ENCODE assay signal across 22 cellular contexts in the genomic region with DNA sequence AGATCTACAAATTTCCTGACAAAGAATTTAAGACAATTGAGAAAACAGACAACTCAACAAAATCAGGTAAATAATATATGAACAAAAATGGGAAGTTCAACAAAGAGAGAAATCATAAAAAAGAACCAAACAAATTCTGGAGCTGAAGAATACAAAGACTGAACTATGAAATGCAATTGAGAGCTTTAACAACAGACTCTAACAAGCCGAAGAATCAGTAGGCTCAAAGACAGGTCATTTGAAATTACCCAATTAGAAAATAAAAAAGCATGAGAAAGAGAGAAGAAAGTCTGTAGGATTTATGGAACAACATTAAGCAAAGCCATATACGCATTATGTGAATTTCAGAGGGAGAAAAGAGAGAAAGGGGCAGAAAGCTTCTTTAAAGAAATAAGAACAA.
DNase-seq lines count a peak whose midpoint lies in the region; ATAC-seq, FAIRE-seq and TF ChIP-seq lines count a peak whose summit lies in the region.
"Had no signal": no experiment of that assay in that cellular context is flagged by ENCODE, and none has a peak within 500 bp of the region (broad histone marks: within the 10 kb centered on the region; RNA-seq: fewer than 3 reads in every experiment).

No MANE protein-coding gene starts in this region.

- H3K4me1 Mint-ChIP-seq in activated T-helper 17 cell treated with anti-CD3 and anti-CD28 coated beads, Interleukin-2, amount 50 U/mL, for 72 hours = peaks cover 38% of the 10 kb centered on the region
- peaks cover 16 to 28% of the 10 kb centered on the region in 2 donors for H3K4me1 Mint-ChIP-seq in immature natural killer cell

- H3K9me3 Mint-ChIP-seq in activated T-helper 17 cell treated with anti-CD3 and anti-CD28 coated beads, Interleukin-2, amount 50 U/mL, for 72 hours = peaks cover 13% of the 10 kb centered on the region
- peaks cover 8 to 26% (median 13%) of the 10 kb centered on the region in 6 donors for H3K9me3 Mint-ChIP-seq in immature natural killer cell

- H3K36me3 Mint-ChIP-seq in activated T-helper 17 cell treated with anti-CD3 and anti-CD28 coated beads, Interleukin-2, amount 50 U/mL, for 72 hours (ENCODE audit: low read depth) = peaks cover 91% of the 10 kb centered on the region
- H3K36me3 Mint-ChIP-seq in immature natural killer cell = peaks cover 14 to 28% (median 19%) of the 10 kb centered on the region in 3 donors

- H3K27me3 Mint-ChIP-seq in activated T-helper 17 cell treated with anti-CD3 and anti-CD28 coated beads, Interleukin-2, amount 50 U/mL, for 72 hours = no peaks in the 10 kb centered on the region
- peaks cover 0 to 4% (median 2%) of the 10 kb centered on the region in 3 donors for H3K27me3 Mint-ChIP-seq in immature natural killer cell (ENCODE audit: low read depth in 3 of 3)
- H3K27me3 Mint-ChIP-seq: B cell; CD4-positive, alpha-beta T cell had no signal

- no peak for TF ChIP-seq CTCF in HepG2 (CRISPR knock-in tag; IDR thresholded peaks at IDR 0.05)
- no peak for TF ChIP-seq CTCF in right lobe of liver (IDR thresholded peaks at IDR 0.05)
- TF ChIP-seq CTCF in K562 (IDR thresholded peaks at IDR 0.05 in 2 of 3, conservative IDR thresholded peaks at IDR 0.05 in 1 of 3; ENCODE audit: insufficient read depth in 2 of 3, low read depth in 1 of 3, low read length in 3 of 3) = no peak

- H3K27me3 ChIP-seq in HepG2 (ENCODE audit: control insufficient read depth in 1 of 2, insufficient read depth in 2 of 2, low read length in 2 of 2) (no peaks in the 10 kb centered on the region), right lobe of liver (no peaks in the 10 kb centered on the region), K562 (ENCODE audit: control insufficient read depth in 2 of 2, insufficient read depth in 2 of 2, low read length in 2 of 2) (no peaks in the 10 kb centered on the region)
- H3K27me3 ChIP-seq: BLaER1 treated with 17β-estradiol and CSF1 and Interleukin-3, amounts not matched to agents 10 nM and 100 nM had no signal

- BruUV-seq in HepG2 (replicated peaks; lab: Mats Ljungman, UMichigan) (no TSS peak), K562 (replicated peaks; lab: Mats Ljungman, UMichigan) (no TSS peak)

- in situ Hi-C loops in HepG2 (cut with HindIII; ENCODE audit: extremely low pct_ligation_motif_present, low pct_unique_long_range_greater_than_20kb) = no loop called here
- in situ Hi-C loops in K562 (cut with MboI) = no loop called here

- intact Hi-C loops in HepG2 (cut with micrococcal nuclease; ENCODE audit: unreplicated experiment) (no loop called here), right lobe of liver (cut with DNase I) (no loop called here), K562 (cut with micrococcal nuclease) (no loop called here)

- H3K27ac ChIP-seq in HepG2 (ENCODE audit: extremely low read length, insufficient read depth, low read length) (no peak overlapping the region), right lobe of liver (no peak overlapping the region), K562 (ENCODE audit: extremely low read depth, low read depth, low read length) (no peak overlapping the region)
- H3K27ac ChIP-seq: 22Rv1; A549; BLaER1 treated with 17β-estradiol and CSF1 and Interleukin-3, amounts not matched to agents 10 nM and 100 nM; C4-2B had no signal

- H3K4me3 Mint-ChIP-seq in activated T-helper 17 cell treated with anti-CD3 and anti-CD28 coated beads, Interleukin-2, amount 50 U/mL, for 72 hours = no peak overlapping the region
- no peak overlapping the region for H3K4me3 Mint-ChIP-seq in immature natural killer cell
- H3K4me3 Mint-ChIP-seq: B cell; CD4-positive, alpha-beta T cell; CD8-positive, alpha-beta T cell had no signal

- H2AFZ ChIP-seq in HepG2 (ENCODE audit: low read length) (no peak overlapping the region), K562 (ENCODE audit: low read depth, low read length) (no peak overlapping the region)

- H3K4me3 ChIP-seq in HepG2 (replicated peaks in 1 of 3; ENCODE audit: insufficient read depth in 1 of 3, low read depth in 2 of 3, low read length in 3 of 3) = no peak overlapping the region
- no peak overlapping the region for H3K4me3 ChIP-seq in right lobe of liver
- no peak overlapping the region for H3K4me3 ChIP-seq in K562
- H3K4me3 ChIP-seq: A549, GM12878 had no signal

- H4K20me1 ChIP-seq in HepG2 (ENCODE audit: insufficient read depth, low read length) (no peaks in the 10 kb centered on the region; the same call in 1 of the 2 replicates), K562 (replicated peaks; ENCODE audit: control insufficient read depth, insufficient read depth, low read length) (no peaks in the 10 kb centered on the region)

- TF ChIP-seq RAD21 in HepG2 (CRISPR knock-in tag; IDR thresholded peaks at IDR 0.05) (no peak), K562 (CRISPR knock-in tag; conservative IDR thresholded peaks at IDR 0.05 in 1 of 2, IDR thresholded peaks at IDR 0.05 in 1 of 2) (no peak)

- no peak for FAIRE-seq in HepG2 (lab: Jason Lieb, UNC)
- FAIRE-seq in K562 (lab: Jason Lieb, UNC) = no peak
- FAIRE-seq: A549, D721Med, GM12878, GM12892 had no signal

- no peak overlapping the region for H3K4me2 ChIP-seq in HepG2 (ENCODE audit: low read depth, low read length)
- H3K4me2 ChIP-seq in K562 (ENCODE audit: insufficient read depth, low read length) = no peak overlapping the region
- H3K4me2 ChIP-seq: A549; BLaER1 treated with 17β-estradiol and CSF1 and Interleukin-3, amounts not matched to agents 10 nM and 100 nM had no signal

- H3K9ac ChIP-seq in HepG2 (ENCODE audit: insufficient read depth, low read depth, low read length) = no peak overlapping the region
- H3K9ac ChIP-seq in K562 (ENCODE audit: insufficient read depth in 1 of 2, low read depth in 2 of 2, low read length in 2 of 2) = no peak overlapping the region
- H3K9ac ChIP-seq: BLaER1 treated with 17β-estradiol and CSF1 and Interleukin-3, amounts not matched to agents 10 nM and 100 nM had no signal

- H3K4me1 ChIP-seq in HepG2 (ENCODE audit: insufficient read depth, low read length) (peaks cover 7% of the 10 kb centered on the region), right lobe of liver (peaks cover 0 to 7% (median 0%) of the 10 kb centered on the region in 4 donors), K562 (replicated peaks in 1 of 2; ENCODE audit: control insufficient read depth in 2 of 2, insufficient read depth in 2 of 2, low read length in 2 of 2) (no peaks in the 10 kb centered on the region)
- H3K4me1 ChIP-seq: Caco-2 had no signal

- no peak for TF ChIP-seq POLR2A in HepG2 (IDR thresholded peaks at IDR 0.05; ENCODE audit: insufficient read depth in 1 of 2, low read depth in 2 of 2, low read length in 2 of 2)
- no peak for TF ChIP-seq POLR2A in right lobe of liver (IDR thresholded peaks at IDR 0.05)
- no peak for TF ChIP-seq POLR2A in K562 (conservative IDR thresholded peaks at IDR 0.05)

- TF ChIP-seq EP300 in HepG2 (IDR thresholded peaks at IDR 0.05; ENCODE audit: low read depth in 2 of 2, low read length in 2 of 2) (no peak), HepG2 (CRISPR knock-in tag; IDR thresholded peaks at IDR 0.05; ENCODE audit: borderline replicate concordance) (no peak), K562 (IDR thresholded peaks at IDR 0.05; ENCODE audit: low read length) (no peak)

- H3K79me2 ChIP-seq in HepG2 (ENCODE audit: insufficient read depth, low read length) (peaks cover 3% of the 10 kb centered on the region), K562 (ENCODE audit: control insufficient read depth, insufficient read depth, low read length) (no peaks in the 10 kb centered on the region)

- CTCF ChIA-PET in HepG2 (lab: Yijun Ruan, JAX; ENCODE audit: low intra/inter-chr PET ratio, low total read pairs) = no interaction called here
- CTCF ChIA-PET in K562 (lab: Yijun Ruan, JAX; ENCODE audit: low intra/inter-chr PET ratio) = no interaction called here

- ATAC-seq in HepG2 (no peak), right lobe of liver (no peak), K562 (no peak)
- ATAC-seq in activated T-helper 17 cell treated with anti-CD3 and anti-CD28 coated beads, Interleukin-2, amount 50 U/mL, for 72 hours (replicated peaks) = no peak
- ATAC-seq: A549; CD8-positive, alpha-beta T cell; GM12878 had no signal

- H3K36me3 ChIP-seq in HepG2 (replicated peaks in 1 of 2; ENCODE audit: control insufficient read depth in 1 of 2, insufficient read depth in 2 of 2, low read length in 2 of 2) = peaks cover 2 to 6% of the 10 kb centered on the region in 2 experiments; a peak in 2 of 5 replicates
- no peaks in the 10 kb centered on the region for H3K36me3 ChIP-seq in right lobe of liver
- no peaks in the 10 kb centered on the region for H3K36me3 ChIP-seq in K562 (ENCODE audit: control insufficient read depth, insufficient read depth, low read length)

- H3K9me3 ChIP-seq in HepG2 (ENCODE audit: low read length) (peaks cover 16% of the 10 kb centered on the region), right lobe of liver (no peaks in the 10 kb centered on the region), K562 (replicated peaks; ENCODE audit: control insufficient read depth, insufficient read depth, low read depth, low read length) (peaks cover 2% of the 10 kb centered on the region)

- 98% methylated on average over 2 of the region's 2 CpGs for WGBS in HepG2 (ENCODE audit: low lambda C conversion rate)
- 86% methylated on average over 2 of the region's 2 CpGs for WGBS in right lobe of liver (ENCODE audit: insufficient coverage, low coverage, low lambda C conversion rate, missing lambda C conversion rate)
- 78% methylated on average over 2 of the region's 2 CpGs for WGBS in K562 (ENCODE audit: insufficient coverage, low coverage, missing lambda C conversion rate)

- no peaks in the 10 kb centered on the region for H3K9me1 ChIP-seq in K562 (ENCODE audit: control insufficient read depth, insufficient read depth, low read length)

- H3K27ac Mint-ChIP-seq in activated T-helper 17 cell treated with anti-CD3 and anti-CD28 coated beads, Interleukin-2, amount 50 U/mL, for 72 hours = peak overlapping the region; percentile 39
- no peak overlapping the region for H3K27ac Mint-ChIP-seq in immature natural killer cell
- H3K27ac Mint-ChIP-seq: B cell; CD4-positive, alpha-beta T cell; CD8-positive, alpha-beta T cell had no signal

- DNase-seq in HepG2 (ENCODE audit: low spot score) = no peak
- no peak for DNase-seq in right lobe of liver
- DNase-seq in K562 (ENCODE audit: extremely low read depth in 1 of 4, low spot score in 3 of 4) = no peak
- no peak for DNase-seq in immature natural killer cell
- DNase-seq in cerebellar cortex (ENCODE audit: low spot score) = no peak
- DNase-seq in NCI-H1694 (lab: John Stamatoyannopoulos, UW) = no peak
- DNase-seq: AML-193; Caco-2; Calu3; CD4-positive, alpha-beta T cell; CD8-positive, alpha-beta T cell; DMS79 treated with DMSO at 0.1 percent for 48 hours; GDM1 had no signal

- POLR2A ChIA-PET in HepG2 (lab: Yijun Ruan, JAX) = no interaction called here
- POLR2A ChIA-PET in K562 (lab: Yijun Ruan, JAX) = interaction anchor here (0.6 kb wide), 2 partner anchors 9 to 14 kb away, joined by 3 read pairs; no protein-coding TSS in a partner anchor

TF ChIP-seq in K562, 482 proteins besides CTCF, POLR2A, EP300 and RAD21 (continues in another document):
- TF ChIP-seq SIN3A (IDR thresholded peaks at IDR 0.05; ENCODE audit: borderline replicate concordance in 2 of 2, control insufficient read depth in 1 of 2, low read depth in 2 of 2, low read length in 2 of 2) = no peak
- TF ChIP-seq HMG20B (CRISPR knock-in tag; IDR thresholded peaks at IDR 0.05) = no peak
- TF ChIP-seq ZEB2 (IDR thresholded peaks at IDR 0.05) = peak; percentile 37; the same call in 1 of the 2 replicates
